In the genomic region with DNA sequence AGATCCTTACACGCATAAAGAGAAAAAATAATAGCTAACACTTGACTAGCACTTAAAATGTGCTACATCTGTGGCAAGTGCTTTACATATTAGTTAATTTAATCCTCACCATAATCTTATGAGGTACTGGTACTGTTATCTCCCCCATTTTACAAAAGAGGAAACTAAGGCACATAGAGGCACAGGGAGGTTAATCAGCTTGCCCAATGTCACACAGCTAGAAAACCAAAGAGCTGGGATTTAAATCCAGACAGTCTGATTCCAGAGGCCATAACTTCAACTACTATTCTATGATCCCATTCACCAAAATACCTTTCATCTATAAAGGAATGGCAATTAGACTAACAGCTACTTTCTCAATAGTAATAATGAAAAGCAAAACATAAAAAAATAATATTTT, we compare ENCODE assay signal across 23 cellular contexts. TPM values are rescaled to one million over a fixed set of nuclear protein-coding genes. Genes with fewer than 3 reads are reported as not detected.
"Had no signal": no experiment of that assay in that cellular context is flagged by ENCODE, and none has a peak within 500 bp of the region (broad histone marks: within the 10 kb centered on the region; RNA-seq: fewer than 3 reads in every experiment).

No MANE protein-coding gene starts in this region.

- H3K9ac ChIP-seq: KMS-11, SK-N-SH had no signal

- ATAC-seq: HepG2 had no signal

- H3K27ac ChIP-seq: KMS-11, SJSA1 had no signal

- DNase-seq: IMR-90, Kasumi-1, MM.1S, NCI-H1048, NCI-H1105 treated with DMSO at 0.1 percent for 48 hours, NCI-H1417 treated with DMSO at 0.1 percent for 48 hours, NCI-H146, NCI-H1694 treated with DMSO at 0.1 percent for 48 hours, NCI-H1930, NCI-H2081, NCI-H2107, NCI-H2227 treated with DMSO at 0.1 percent for 48 hours, NCI-H524, NCI-H526 treated with DMSO at 0.1 percent for 48 hours, NCI-H748 treated with DMSO at 0.1 percent for 48 hours, Right ventricle myocardium superior, RPMI8226, SIG-M5, SK-N-SH, SW 1271 had no signal

- H3K36me3 ChIP-seq: SJSA1 had no signal

- H3K9me3 ChIP-seq: SJSA1, SK-N-SH had no signal

- H3K4me2 ChIP-seq: KMS-11, SK-N-SH had no signal

- H3K27me3 ChIP-seq: SJSA1 had no signal

- H3K4me3 ChIP-seq: SJSA1 had no signal

RNA-seq across cellular contexts. Expression of gene SPOCD1, which starts 11.7 kb away (rescaled TPM):
- total RNA-seq: Right ventricle myocardium superior had no signal
